In the genomic region with DNA sequence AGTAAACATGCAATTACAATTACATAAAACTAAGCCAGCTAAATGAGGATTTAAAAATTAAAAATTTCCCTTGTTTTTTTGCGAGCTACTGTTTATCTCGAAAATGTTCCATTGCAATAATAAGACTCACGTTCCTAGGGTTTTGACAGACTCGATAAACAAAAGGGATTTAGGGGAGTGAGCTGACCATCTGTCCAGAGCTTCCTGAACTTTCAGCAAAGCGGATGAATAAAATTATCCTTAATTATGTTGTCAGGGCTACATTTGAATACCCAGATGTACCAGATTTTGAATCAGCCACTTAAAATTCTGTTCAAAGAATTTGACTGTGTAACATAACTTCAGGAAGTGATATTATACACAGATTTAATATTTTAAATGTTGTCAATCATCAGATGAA, we compare ENCODE assay signal across 21 cellular contexts. TPM values are rescaled to one million over a fixed set of nuclear protein-coding genes. Genes with fewer than 3 reads are reported as not detected.
"Had no signal": no experiment of that assay in that cellular context is flagged by ENCODE, and none has a peak within 500 bp of the region (broad histone marks: within the 10 kb centered on the region; RNA-seq: fewer than 3 reads in every experiment).

No MANE protein-coding gene starts in this region.

- ATAC-seq: activated CD8-positive, alpha-beta T cell treated with anti-CD3 and anti-CD28 coated beads, Interleukin-2, amount 10 ng/mL, durations not matched to agents 7 days and 5 days; body of pancreas; gastrocnemius medialis; heart left ventricle; left colon; mucosa of descending colon; pancreas; psoas muscle; upper lobe of right lung had no signal

- H3K9me3 ChIP-seq: body of pancreas, esophagus muscularis mucosa, gastrocnemius medialis, heart left ventricle, mucosa of descending colon, pancreas, psoas muscle, right atrium auricular region, thyroid gland, upper lobe of right lung had no signal

- H3K27me3 ChIP-seq: body of pancreas, gastrocnemius medialis, heart left ventricle, pancreas, right atrium auricular region, thyroid gland, upper lobe of right lung had no signal

- H3K36me3 ChIP-seq: esophagus muscularis mucosa, gastrocnemius medialis, pancreas, right atrium auricular region, thyroid gland, upper lobe of right lung had no signal

- DNase-seq: activated CD4-positive, alpha-beta T cell treated with anti-CD3 and anti-CD28 coated beads, Interleukin-2, amount 10 ng/mL, durations not matched to agents 7 days and 5 days; activated CD8-positive, alpha-beta T cell treated with anti-CD3 and anti-CD28 coated beads, Interleukin-2, amount 10 ng/mL, durations not matched to agents 7 days and 5 days; activated gamma-delta T cell treated with Interleukin-2 at 50 U/mL for 16 hours; anterior cingulate cortex; body of pancreas; effector memory CD4-positive, alpha-beta T cell; gastrocnemius medialis; heart left ventricle; left colon; mesenchymal stem cell; mucosa of descending colon; nephron progenitor cell; pancreas; psoas muscle; stimulated activated CD4-positive, alpha-beta T cell treated with anti-CD3 and anti-CD28 coated beads, Interleukin-12 subunit alpha, Interleukin-12 subunit beta, amount 100 ng/mL, for 4 hours; substantia nigra; thyroid gland; upper lobe of right lung had no signal

- FAIRE-seq: keratinocyte, pancreas had no signal

- H3K27ac ChIP-seq: body of pancreas, esophagus muscularis mucosa, heart left ventricle, pancreas, psoas muscle, right atrium auricular region, thyroid gland, upper lobe of right lung had no signal

- H3K4me1 ChIP-seq: body of pancreas had no signal

- H3K4me3 ChIP-seq: body of pancreas, esophagus muscularis mucosa, gastrocnemius medialis, heart left ventricle, mucosa of descending colon, pancreas, psoas muscle, right atrium auricular region, thyroid gland, upper lobe of right lung had no signal

RNA-seq across cellular contexts. Expression of gene CPVL, which starts 29.5 kb away (rescaled TPM):
- total RNA-seq: activated CD4-positive, alpha-beta T cell treated with anti-CD3 and anti-CD28 coated beads, Interleukin-2, amount 10 ng/mL, durations not matched to agents 7 days and 5 days; activated CD8-positive, alpha-beta T cell treated with anti-CD3 and anti-CD28 coated beads, Interleukin-2, amount 10 ng/mL, durations not matched to agents 7 days and 5 days had no signal
